1 cellular context compared by ENCODE assay signal in the genomic region with DNA sequence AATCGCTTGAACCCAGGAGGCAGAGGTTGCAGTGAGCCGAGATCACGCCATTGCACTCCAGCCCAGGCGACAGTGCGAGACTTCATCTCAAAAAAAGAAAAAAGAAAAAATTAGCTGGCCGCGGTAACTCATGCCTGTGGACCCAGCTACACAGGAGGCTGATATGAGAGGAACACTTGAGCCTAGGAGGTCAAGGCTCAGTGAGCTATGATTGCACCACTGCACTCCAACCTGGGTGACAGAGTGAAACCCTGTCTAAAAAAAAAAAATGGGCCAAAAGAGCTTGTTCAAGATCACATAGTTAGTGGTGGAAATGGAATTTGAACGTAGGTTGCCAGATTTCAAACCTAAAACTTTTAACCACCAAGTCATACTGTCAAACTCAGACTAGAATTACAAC.
TF ChIP-seq lines count a peak whose summit lies in the region.

No MANE protein-coding gene starts in this region.

TF ChIP-seq in GM23338, 12 proteins besides CTCF, POLR2A, EP300 and RAD21 (continued from another document):
- TF ChIP-seq ZNF114 (CRISPR knock-in tag; IDR thresholded peaks at IDR 0.05): no peak
- TF ChIP-seq EZH2 (IDR thresholded peaks at IDR 0.05; ENCODE audit: low read depth, unreplicated experiment): no peak
